9 cellular contexts compared by ENCODE assay signal in the genomic region with DNA sequence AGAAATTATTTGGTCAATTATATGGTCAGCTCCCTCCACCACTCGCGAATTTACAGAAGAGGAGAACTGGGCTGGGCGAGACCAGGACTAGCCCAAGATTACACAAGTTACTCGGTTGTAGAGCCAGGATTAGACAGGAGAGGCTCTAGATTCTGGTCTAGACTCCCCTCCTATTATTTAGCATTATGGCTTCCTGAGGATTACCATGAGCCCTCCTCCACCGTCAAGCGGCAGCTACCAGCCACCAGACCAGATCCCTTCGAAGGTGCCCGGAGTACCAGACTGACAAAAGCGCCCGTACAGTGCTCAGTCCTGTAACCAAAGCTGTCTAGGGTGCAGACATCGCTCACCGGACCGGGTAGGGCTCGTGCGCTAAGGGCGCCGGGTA. TPM values are rescaled to one million over a fixed set of nuclear protein-coding genes. Genes with fewer than 3 reads are reported as not detected.
DNase-seq lines count a peak whose midpoint lies in the region; ATAC-seq and TF ChIP-seq lines count a peak whose summit lies in the region.
"Had no signal": no experiment of that assay in that cellular context is flagged by ENCODE, and none has a peak within 500 bp of the region (broad histone marks: within the 10 kb centered on the region; RNA-seq: fewer than 3 reads in every experiment).

No MANE protein-coding gene starts in this region.

- peaks cover 50% of the 10 kb centered on the region for H3K27me3 Mint-ChIP-seq in dendritic cell treated with granulocyte-macrophage colony-stimulating factor and Interleukin-4, amounts not matched to agents 40 ng/mL and 50 ng/mL, for 4 days
- H3K27me3 Mint-ChIP-seq in neural crest cell (ENCODE audit: low read depth): peaks cover 80% of the 10 kb centered on the region

- H3K4me3 ChIP-seq in BLaER1 treated with 17β-estradiol and CSF1 and Interleukin-3, amounts not matched to agents 10 nM and 100 nM: peak overlapping the region; percentile 29 to 65 (median 52); a peak in 19 of 20 replicates

- peaks cover 49 to 67% (median 60%) of the 10 kb centered on the region in 11 experiments for H3K27me3 ChIP-seq in BLaER1 treated with 17β-estradiol and CSF1 and Interleukin-3, amounts not matched to agents 10 nM and 100 nM

- H3K9me3 Mint-ChIP-seq in dendritic cell treated with granulocyte-macrophage colony-stimulating factor and Interleukin-4, amounts not matched to agents 40 ng/mL and 50 ng/mL, for 4 days: no peaks in the 10 kb centered on the region
- no peaks in the 10 kb centered on the region for H3K9me3 Mint-ChIP-seq in neural crest cell

- no peak overlapping the region for H3K27ac Mint-ChIP-seq in dendritic cell treated with granulocyte-macrophage colony-stimulating factor and Interleukin-4, amounts not matched to agents 40 ng/mL and 50 ng/mL, for 4 days
- H3K27ac Mint-ChIP-seq in neural crest cell (ENCODE audit: unreplicated experiment): no peak overlapping the region

- no peak overlapping the region for H3K9ac ChIP-seq in BLaER1 treated with 17β-estradiol and CSF1 and Interleukin-3, amounts not matched to agents 10 nM and 100 nM

- peaks cover 0 to 13% (median 0%) of the 10 kb centered on the region in 11 experiments; a peak in 4 of 22 replicates for H3K36me3 ChIP-seq in BLaER1 treated with 17β-estradiol and CSF1 and Interleukin-3, amounts not matched to agents 10 nM and 100 nM

- H3K36me3 Mint-ChIP-seq in dendritic cell treated with granulocyte-macrophage colony-stimulating factor and Interleukin-4, amounts not matched to agents 40 ng/mL and 50 ng/mL, for 4 days (ENCODE audit: low read depth): no peaks in the 10 kb centered on the region
- H3K36me3 Mint-ChIP-seq in neural crest cell (ENCODE audit: low read depth): peaks cover 6% of the 10 kb centered on the region

- no peak overlapping the region for H3K27ac ChIP-seq in BLaER1 treated with 17β-estradiol and CSF1 and Interleukin-3, amounts not matched to agents 10 nM and 100 nM

- peak overlapping the region; percentile 45 to 73 (median 58); a peak in 19 of 22 replicates for H3K4me2 ChIP-seq in BLaER1 treated with 17β-estradiol and CSF1 and Interleukin-3, amounts not matched to agents 10 nM and 100 nM

- intact Hi-C loops in dendritic cell treated with granulocyte-macrophage colony-stimulating factor and Interleukin-4, amounts not matched to agents 40 ng/mL and 50 ng/mL, for 4 days (cut with micrococcal nuclease): no loop called here

- H3K4me1 Mint-ChIP-seq in dendritic cell treated with granulocyte-macrophage colony-stimulating factor and Interleukin-4, amounts not matched to agents 40 ng/mL and 50 ng/mL, for 4 days (ENCODE audit: low read depth): peaks cover 21% of the 10 kb centered on the region
- H3K4me1 Mint-ChIP-seq in neural crest cell: peaks cover 25% of the 10 kb centered on the region

- peak; percentile 27 for ATAC-seq in HG03159 (IDR thresholded peaks at IDR 0.05; ENCODE audit: unreplicated experiment)
- no peak for ATAC-seq in HG02623 (IDR thresholded peaks at IDR 0.05; ENCODE audit: unreplicated experiment)

- peaks cover 48 to 77% (median 65%) of the 10 kb centered on the region in 11 experiments for H3K9me3 ChIP-seq in BLaER1 treated with 17β-estradiol and CSF1 and Interleukin-3, amounts not matched to agents 10 nM and 100 nM (replicated peaks in 1 of 11)

- TF ChIP-seq CTCF in neural crest cell (conservative IDR thresholded peaks at IDR 0.05): no peak

- H3K4me1 ChIP-seq in BLaER1 treated with 17β-estradiol and CSF1 and Interleukin-3, amounts not matched to agents 10 nM and 100 nM: peaks cover 14 to 33% (median 24%) of the 10 kb centered on the region in 10 experiments

- no peak for DNase-seq in neural crest cell (ENCODE audit: low read depth, low spot score)
- no peak for DNase-seq in NCI-H1105 (lab: John Stamatoyannopoulos, UW)
- DNase-seq in hypothalamus (lab: John Stamatoyannopoulos, UW): no peak
- no peak for DNase-seq in activated CD8-positive, alpha-beta memory T cell treated with anti-CD3 and anti-CD28 coated beads for 24 hours
- DNase-seq: anterior cingulate cortex had no signal

- H4K20me1 ChIP-seq in BLaER1 treated with 17β-estradiol and CSF1 and Interleukin-3, amounts not matched to agents 10 nM and 100 nM: no peaks in the 10 kb centered on the region; a peak in 1 of 22 replicates

- H3K4me3 Mint-ChIP-seq in dendritic cell treated with granulocyte-macrophage colony-stimulating factor and Interleukin-4, amounts not matched to agents 40 ng/mL and 50 ng/mL, for 4 days: peak overlapping the region; percentile 33
- peak overlapping the region; percentile 74 for H3K4me3 Mint-ChIP-seq in neural crest cell

RNA-seq across cellular contexts. Expression of gene MLNR, which starts 0.5 kb away (rescaled TPM):
- total RNA-seq in neural crest cell: not detected in 2 replicates

RNA-seq across cellular contexts. Expression of gene CDADC1, which starts 28.1 kb away (rescaled TPM):
- 13.9 and 15.6 TPM in 2 replicates for total RNA-seq in neural crest cell
